Comparison of ENCODE assay signal across 10 cellular contexts in genomic region chr2:96342085-96342484, GRCh38. TPM values are rescaled to one million over a fixed set of nuclear protein-coding genes. Genes with fewer than 3 reads are reported as not detected.
DNase-seq lines count a peak whose midpoint lies in the region; ATAC-seq, FAIRE-seq and TF ChIP-seq lines count a peak whose summit lies in the region.
"Had no signal": no experiment of that assay in that cellular context is flagged by ENCODE, and none has a peak within 500 bp of the region (broad histone marks: within the 10 kb centered on the region; RNA-seq: fewer than 3 reads in every experiment).

No MANE protein-coding gene starts in this region.

- no peaks in the 10 kb centered on the region for H3K9me3 ChIP-seq in AG04450 (ENCODE audit: control insufficient read depth, insufficient read depth, low read length)
- H3K9me3 ChIP-seq: lower lobe of right lung had no signal

- H3K4me3 ChIP-seq in AG04450 (ENCODE audit: low read depth, low read length), result no peak overlapping the region
- no peak overlapping the region for H3K4me3 ChIP-seq in fibroblast of the aortic adventitia (ENCODE audit: low read depth, low read length)
- H3K4me3 ChIP-seq: lower lobe of right lung had no signal

- no peaks in the 10 kb centered on the region for H3K27me3 ChIP-seq in AG04450 (ENCODE audit: control insufficient read depth, insufficient read depth, low read length)

- H3K4me3 Mint-ChIP-seq in activated CD4-positive, alpha-beta T cell treated with anti-CD3 and anti-CD28 coated beads, Interleukin-2, amount 10 ng/mL, durations not matched to agents 24 days and 14 days, result peak overlapping the region; percentile 56

- peak overlapping the region; percentile 87 for H3K27ac Mint-ChIP-seq in activated CD4-positive, alpha-beta T cell treated with anti-CD3 and anti-CD28 coated beads, Interleukin-2, amount 10 ng/mL, durations not matched to agents 24 days and 14 days

- H3K27me3 Mint-ChIP-seq in activated CD4-positive, alpha-beta T cell treated with anti-CD3 and anti-CD28 coated beads, Interleukin-2, amount 10 ng/mL, durations not matched to agents 24 days and 14 days, result no peaks in the 10 kb centered on the region

- no peaks in the 10 kb centered on the region for H3K9me3 Mint-ChIP-seq in activated CD4-positive, alpha-beta T cell treated with anti-CD3 and anti-CD28 coated beads, Interleukin-2, amount 10 ng/mL, durations not matched to agents 24 days and 14 days

- peak; percentile 58 for FAIRE-seq in H54 (lab: Jason Lieb, UNC)
- FAIRE-seq: G401.6 had no signal

- CTCF ChIA-PET in AG04450 (lab: Charles Lee), result interaction anchor here (0.7 to 1.5 kb wide), 4 partner anchors 21 to 350 kb away, joined by 4 to 6 read pairs (median 4); no protein-coding TSS in a partner anchor

- TF ChIP-seq CTCF in AG04450 (IDR thresholded peaks at IDR 0.05; ENCODE audit: low read depth, low read length), result no peak
- TF ChIP-seq CTCF in fibroblast of the aortic adventitia (IDR thresholded peaks at IDR 0.05; ENCODE audit: insufficient read depth, low read length), result no peak

- TF ChIP-seq POLR2A in H54 (IDR thresholded peaks at IDR 0.05; ENCODE audit: low read depth, low read length), result no peak

- POLR2A ChIA-PET in AG04450 (lab: Yijun Ruan, JAX), result interaction anchor here (1.1 kb wide), 1 partner anchor 48 kb away, joined by 4 read pairs; no protein-coding TSS in a partner anchor

- H3K36me3 Mint-ChIP-seq in activated CD4-positive, alpha-beta T cell treated with anti-CD3 and anti-CD28 coated beads, Interleukin-2, amount 10 ng/mL, durations not matched to agents 24 days and 14 days (ENCODE audit: low read depth), result peaks cover 64% of the 10 kb centered on the region

- peaks cover 58% of the 10 kb centered on the region for H3K4me1 Mint-ChIP-seq in activated CD4-positive, alpha-beta T cell treated with anti-CD3 and anti-CD28 coated beads, Interleukin-2, amount 10 ng/mL, durations not matched to agents 24 days and 14 days

- DNase-seq in AG04450 (ENCODE audit: low read depth, low spot score) (peak; percentile 71), H54 (ENCODE audit: insufficient read length, low spot score) (peak; percentile 55), fibroblast of the aortic adventitia (ENCODE audit: low read depth) (peak; percentile 90), HT-29 (ENCODE audit: low spot score) (no peak), COLO829 (ENCODE audit: low spot score) (no peak), DMS114 treated with DMSO at 0.1 percent for 48 hours (lab: John Stamatoyannopoulos, UW; ENCODE audit: unreplicated experiment) (no peak)
- peak; percentile 77 for DNase-seq in activated CD4-positive, alpha-beta T cell treated with anti-CD3 and anti-CD28 coated beads, Interleukin-2, amount 10 ng/mL, durations not matched to agents 24 days and 14 days
- DNase-seq: lower lobe of right lung had no signal

- no peak overlapping the region for H3K27ac ChIP-seq in AG04450 (ENCODE audit: low read depth, low read length)
- H3K27ac ChIP-seq: lower lobe of right lung had no signal

- no peak for ATAC-seq in HG03571 (IDR thresholded peaks at IDR 0.05; ENCODE audit: unreplicated experiment)

- intact Hi-C loops in activated CD4-positive, alpha-beta T cell treated with anti-CD3 and anti-CD28 coated beads, Interleukin-2, amount 10 ng/mL, durations not matched to agents 24 days and 14 days (cut with micrococcal nuclease), result loop anchor here (1.0 to 5.0 kb wide), 4 partner anchors 21 to 185 kb away; partner anchors contain the start of gene STARD7

RNA-seq across cellular contexts. Expression of gene NCAPH, which starts 6.5 kb away (rescaled TPM):
- 5.8 and 7.2 TPM in 2 replicates for polyA plus RNA-seq in AG04450 (2011; rRNA removed)
- polyA minus RNA-seq in AG04450 (2011; rRNA and poly(A)+ RNA removed), result 5.2 and 6.2 TPM in 2 replicates
- total RNA-seq in activated CD4-positive, alpha-beta T cell treated with anti-CD3 and anti-CD28 coated beads, Interleukin-2, amount 10 ng/mL, durations not matched to agents 24 days and 14 days, result 59.0 and 62.2 TPM in 2 replicates
- 0.57 and 18.7 TPM in 2 replicates for total RNA-seq in fibroblast of the aortic adventitia (ENCODE audit: low replicate concordance)
- total RNA-seq in HT-29 (2014; rRNA removed; shearing (Covaris generic)), result 24.5 and 28.6 TPM in 2 replicates

RNA-seq across cellular contexts. Expression of gene ITPRIPL1, which starts 17.0 kb away (rescaled TPM):
- 3.4 and 3.7 TPM in 2 replicates for polyA plus RNA-seq in AG04450 (2011; rRNA removed)
- polyA minus RNA-seq in AG04450 (2011; rRNA and poly(A)+ RNA removed), result 3.4 and 5.1 TPM in 2 replicates
- 51.4 and 53.9 TPM in 2 replicates for total RNA-seq in activated CD4-positive, alpha-beta T cell treated with anti-CD3 and anti-CD28 coated beads, Interleukin-2, amount 10 ng/mL, durations not matched to agents 24 days and 14 days
- 2.5 and 3.4 TPM in 2 replicates for total RNA-seq in fibroblast of the aortic adventitia (ENCODE audit: low replicate concordance)
- not detected in 2 replicates for total RNA-seq in HT-29 (2014; rRNA removed; shearing (Covaris generic))

RNA-seq across cellular contexts. Expression of gene SNRNP200, which starts 36.7 kb away (rescaled TPM):
- polyA plus RNA-seq in AG04450 (2011; rRNA removed), result 99.0 and 136 TPM in 2 replicates
- polyA minus RNA-seq in AG04450 (2011; rRNA and poly(A)+ RNA removed), result 231 and 300 TPM in 2 replicates
- total RNA-seq in activated CD4-positive, alpha-beta T cell treated with anti-CD3 and anti-CD28 coated beads, Interleukin-2, amount 10 ng/mL, durations not matched to agents 24 days and 14 days, result 197 and 203 TPM in 2 replicates
- total RNA-seq in fibroblast of the aortic adventitia (ENCODE audit: low replicate concordance), result 28.0 and 39.3 TPM in 2 replicates
- 82.2 and 86.3 TPM in 2 replicates for total RNA-seq in HT-29 (2014; rRNA removed; shearing (Covaris generic))

Comparison
In these comparisons a context has a peak if more than half of its experiments do, and no peak if none do; other contexts are left out.
1. DNase-seq: peak in AG04450 (single experiment), H54 (single experiment), activated CD4-positive, alpha-beta T cell treated with anti-CD3 and anti-CD28 coated beads, Interleukin-2, amount 10 ng/mL, durations not matched to agents 24 days and 14 days (single experiment) and fibroblast of the aortic adventitia (single experiment); none in HT-29 (single experiment), COLO829 (single experiment) and DMS114 treated with DMSO at 0.1 percent for 48 hours (single experiment).
2. RNA of gene ITPRIPL1, which starts 17.0 kb away (total RNA-seq): 51.4 to 53.9 TPM in activated CD4-positive, alpha-beta T cell treated with anti-CD3 and anti-CD28 coated beads, Interleukin-2, amount 10 ng/mL, durations not matched to agents 24 days and 14 days; 2.5 to 3.4 TPM in fibroblast of the aortic adventitia and not detected in HT-29; every median in the first group is over 10 times any median in the second.